Comparison of ENCODE assay signal across 7 cellular contexts in genomic region chr11:1115292-1115691, GRCh38. TPM values are rescaled to one million over a fixed set of nuclear protein-coding genes. Genes with fewer than 3 reads are reported as not detected.
"Had no signal": no experiment of that assay in that cellular context is flagged by ENCODE, and none has a peak within 500 bp of the region (broad histone marks: within the 10 kb centered on the region; RNA-seq: fewer than 3 reads in every experiment).

No MANE protein-coding gene starts in this region.

RNA-seq across cellular contexts. Expression of gene MUC2, which starts 40.6 kb away (rescaled TPM):
- total RNA-seq: LHCN-M2, OCI-LY7, Right ventricle myocardium inferior, RPMI7951, SJSA1 had no signal

RNA-seq across cellular contexts. Expression of gene MUC5AC, which starts 42.5 kb away (rescaled TPM):
- total RNA-seq: LHCN-M2, MCF 10A, OCI-LY7, Peyer's patch, Right ventricle myocardium inferior, RPMI7951 had no signal
